ENCODE assay signal across 29 cellular contexts in genomic region chr3:106485202-106485601, GRCh38.
A peak's percentile ranks its signal among the peaks of the same experiment; 100 is the strongest.
DNase-seq lines count a peak whose midpoint lies in the region; FAIRE-seq and TF ChIP-seq lines count a peak whose summit lies in the region.
"Had no signal": no experiment of that assay in that cellular context is flagged by ENCODE, and none has a peak within 500 bp of the region (broad histone marks: within the 10 kb centered on the region; RNA-seq: fewer than 3 reads in every experiment).

No MANE protein-coding gene starts in this region.

- H3K9me3 ChIP-seq in A673 (ENCODE audit: low read depth, low read length, poor library complexity, severe bottlenecking), result no peaks in the 10 kb centered on the region
- no peaks in the 10 kb centered on the region for H3K9me3 ChIP-seq in CD8-positive, alpha-beta memory T cell (ENCODE audit: low read length)
- H3K9me3 ChIP-seq: gastrocnemius medialis, prostate gland, right lobe of liver had no signal

- H3K27ac ChIP-seq in A673 (ENCODE audit: low read depth, low read length, poor library complexity, severe bottlenecking), result peak overlapping the region; percentile 37
- no peak overlapping the region for H3K27ac ChIP-seq in CD8-positive, alpha-beta memory T cell (ENCODE audit: low read depth, low read length)
- H3K27ac ChIP-seq: gastrocnemius medialis, PC-9, prostate gland, right lobe of liver, vagina had no signal

- peaks cover 2 to 4% of the 10 kb centered on the region in 2 donors for H3K27me3 Mint-ChIP-seq in CD8-positive, alpha-beta memory T cell
- H3K27me3 Mint-ChIP-seq: activated CD8-positive, alpha-beta memory T cell treated with anti-CD3 and anti-CD28 coated beads, Interleukin-2, amount 10 ng/mL, durations not matched to agents 7 days and 5 days; stimulated activated naive CD8-positive, alpha-beta T cell treated with anti-CD3 and anti-CD28 coated beads, Interleukin-15, amount 100 ng/mL, for 72 hours; T-helper 17 cell had no signal

- BruUV-seq in A673 (replicated peaks; lab: Mats Ljungman, UMichigan), result no TSS peak

- TF ChIP-seq CTCF in A673 (conservative IDR thresholded peaks at IDR 0.05; ENCODE audit: low read depth, low read length), result no peak

- CTCF ChIA-PET in A673 (lab: Charles Lee), result no interaction called here
- CTCF ChIA-PET in CD8-positive, alpha-beta memory T cell (lab: Charles Lee), result no interaction called here

- no peak for FAIRE-seq in GM19239 (lab: Jason Lieb, UNC)
- FAIRE-seq: astrocyte, TTC549 had no signal

- no peak overlapping the region for H3K4me3 Mint-ChIP-seq in CD8-positive, alpha-beta memory T cell
- H3K4me3 Mint-ChIP-seq: activated CD8-positive, alpha-beta memory T cell treated with anti-CD3 and anti-CD28 coated beads, Interleukin-2, amount 10 ng/mL, durations not matched to agents 7 days and 5 days; activated T-cell treated with anti-CD3 and anti-CD28 coated beads, Interleukin-2, amount 50 U/mL, for 4 hours; naive thymus-derived CD8-positive, alpha-beta T cell; stimulated activated naive CD8-positive, alpha-beta T cell treated with anti-CD3 and anti-CD28 coated beads, Interleukin-15, amount 100 ng/mL, for 72 hours; T-helper 17 cell had no signal

- peaks cover 0 to 3% (median 2%) of the 10 kb centered on the region in 5 donors for H3K9me3 Mint-ChIP-seq in CD8-positive, alpha-beta memory T cell
- H3K9me3 Mint-ChIP-seq: activated T-cell treated with anti-CD3 and anti-CD28 coated beads, Interleukin-2, amount 50 U/mL, for 4 hours had no signal

- peak; percentile 30 for DNase-seq in A673 (ENCODE audit: low spot score)
- DNase-seq in GM03348 (ENCODE audit: low spot score), result peak; percentile 9
- peak; percentile 53 for DNase-seq in NCI-H748 (lab: John Stamatoyannopoulos, UW; ENCODE audit: unreplicated experiment)
- DNase-seq in fibroblast of the conjunctiva (ENCODE audit: low read depth), result peak; percentile 0
- DNase-seq in GM19239 (ENCODE audit: insufficient read length, low spot score), result no peak
- no peak for DNase-seq in ureter (ENCODE audit: low spot score)
- no peak for DNase-seq in CD8-positive, alpha-beta memory T cell
- DNase-seq in activated naive CD4-positive, alpha-beta T cell (lab: John Stamatoyannopoulos, UW), result no peak
- DNase-seq: activated CD4-positive, alpha-beta T cell treated with anti-CD3 and anti-CD28 coated beads, Interleukin-2, amount 50 U/mL, for 4 hours; activated CD8-positive, alpha-beta memory T cell treated with anti-CD3 and anti-CD28 coated beads, Interleukin-2, amount 10 ng/mL, durations not matched to agents 7 days and 5 days; activated gamma-delta T cell; activated T-cell treated with anti-CD3 and anti-CD28 coated beads, Interleukin-2, amount 50 U/mL, for 4 hours; caudate nucleus; DMS79 treated with DMSO at 0.1 percent for 48 hours; gastrocnemius medialis; GF-D8; KBM-7; kidney glomerular epithelial cell; naive thymus-derived CD8-positive, alpha-beta T cell; NCI-H510A; NK-92 treated with Interleukin-12 subunit alpha and Interleukin-12 subunit beta, amount 100 ng/mL, for 24 hours; PC-9; right lobe of liver; stimulated activated naive CD8-positive, alpha-beta T cell treated with anti-CD3 and anti-CD28 coated beads, Interleukin-15, amount 100 ng/mL, for 72 hours; T-helper 17 cell had no signal

- H3K4me3 ChIP-seq in A673 (ENCODE audit: low read depth, low read length, poor library complexity, severe bottlenecking), result no peak overlapping the region
- H3K4me3 ChIP-seq in CD8-positive, alpha-beta memory T cell (ENCODE audit: low read length), result no peak overlapping the region
- H3K4me3 ChIP-seq: gastrocnemius medialis, PC-9, prostate gland, right lobe of liver, vagina had no signal

- no peak overlapping the region for H3K27ac Mint-ChIP-seq in CD8-positive, alpha-beta memory T cell
- H3K27ac Mint-ChIP-seq: activated CD8-positive, alpha-beta memory T cell treated with anti-CD3 and anti-CD28 coated beads, Interleukin-2, amount 10 ng/mL, durations not matched to agents 7 days and 5 days; stimulated activated naive CD8-positive, alpha-beta T cell treated with anti-CD3 and anti-CD28 coated beads, Interleukin-15, amount 100 ng/mL, for 72 hours; T-helper 17 cell had no signal

- POLR2A ChIA-PET in A673 (lab: Charles Lee; ENCODE audit: low non-redundant PET), result no interaction called here
- POLR2A ChIA-PET in CD8-positive, alpha-beta memory T cell (lab: Charles Lee), result no interaction called here

- H3K4me1 ChIP-seq in A673 (ENCODE audit: insufficient read depth, low read length, poor library complexity, severe bottlenecking), result peaks cover 31% of the 10 kb centered on the region
- H3K4me1 ChIP-seq in CD8-positive, alpha-beta memory T cell (ENCODE audit: insufficient read depth, low read length), result no peaks in the 10 kb centered on the region
- H3K4me1 ChIP-seq: gastrocnemius medialis, prostate gland, right lobe of liver, vagina had no signal

- peaks cover 0 to 8% (median 2%) of the 10 kb centered on the region in 3 donors for H3K36me3 Mint-ChIP-seq in CD8-positive, alpha-beta memory T cell
- H3K36me3 Mint-ChIP-seq: naive thymus-derived CD8-positive, alpha-beta T cell had no signal

- intact Hi-C loops in A673 (cut with micrococcal nuclease; ENCODE audit: unreplicated experiment), result no loop called here

- H3K4me1 Mint-ChIP-seq in CD8-positive, alpha-beta memory T cell, result no peaks in the 10 kb centered on the region
- H3K4me1 Mint-ChIP-seq: activated CD8-positive, alpha-beta memory T cell treated with anti-CD3 and anti-CD28 coated beads, Interleukin-2, amount 10 ng/mL, durations not matched to agents 7 days and 5 days; naive thymus-derived CD8-positive, alpha-beta T cell; stimulated activated naive CD8-positive, alpha-beta T cell treated with anti-CD3 and anti-CD28 coated beads, Interleukin-15, amount 100 ng/mL, for 72 hours; T-helper 17 cell had no signal

- H3K27me3 ChIP-seq in A673 (replicated peaks; ENCODE audit: insufficient read depth, low read depth, low read length, poor library complexity), result no peaks in the 10 kb centered on the region
- H3K27me3 ChIP-seq in CD8-positive, alpha-beta memory T cell (ENCODE audit: insufficient read depth, low read length, poor library complexity, severe bottlenecking), result no peaks in the 10 kb centered on the region
- H3K27me3 ChIP-seq: gastrocnemius medialis, right lobe of liver, vagina had no signal

- H3K36me3 ChIP-seq in A673 (ENCODE audit: insufficient read depth, low read length, poor library complexity, severe bottlenecking), result no peaks in the 10 kb centered on the region
- H3K36me3 ChIP-seq in CD8-positive, alpha-beta memory T cell (ENCODE audit: insufficient read depth, low read length), result no peaks in the 10 kb centered on the region
- H3K36me3 ChIP-seq: gastrocnemius medialis, prostate gland, right lobe of liver, vagina had no signal

Comparison
In these comparisons a context has a peak if more than half of its experiments do, and no peak if none do; other contexts are left out.
1. DNase-seq: peak in A673 (single experiment), GM03348 (single experiment), NCI-H748 (single experiment) and fibroblast of the conjunctiva (single experiment); none in GM19239 (single experiment), ureter (single experiment), CD8-positive, alpha-beta memory T cell (0 of 5) and activated naive CD4-positive, alpha-beta T cell (0 of 4).